ENCODE assay signal across 8 cellular contexts in the genomic region with DNA sequence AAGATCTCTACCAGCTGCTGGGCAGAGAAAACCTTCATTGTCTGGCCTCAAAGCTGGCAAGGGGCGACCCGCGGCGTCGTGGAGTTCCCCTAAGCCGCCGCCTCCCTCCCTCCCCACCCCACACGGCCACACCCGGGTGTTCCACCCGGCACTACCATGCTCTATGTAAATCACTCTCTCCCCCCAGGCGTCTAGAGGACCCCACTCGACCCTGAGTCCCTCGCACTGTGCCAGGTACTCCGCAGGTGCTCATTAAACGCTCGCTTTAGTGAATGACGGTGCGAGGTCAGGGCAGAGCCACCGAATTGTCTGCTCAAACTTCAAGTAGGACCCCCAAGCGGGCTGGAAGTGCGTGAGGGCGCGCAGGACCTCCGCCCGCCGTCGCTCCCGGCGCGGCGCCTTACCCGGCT. TPM values are rescaled to one million over a fixed set of nuclear protein-coding genes. Genes with fewer than 3 reads are reported as not detected.
DNase-seq lines count a peak whose midpoint lies in the region; ATAC-seq and TF ChIP-seq lines count a peak whose summit lies in the region.

No MANE protein-coding gene starts in this region.

- H3K27ac ChIP-seq in body of pancreas (peak overlapping the region; percentile 68 to 95 (median 88)), liver (ENCODE audit: low read depth in 1 of 2, low read length in 2 of 2) (peak overlapping the region; percentile 76 to 77)

- 0 to 2% methylated on average over 9 to 32 of the region's 32 CpGs for WGBS in body of pancreas, 2 donors
- 5% methylated on average over 32 of the region's 32 CpGs for WGBS in liver

- H3K36me3 ChIP-seq in body of pancreas (replicated peaks in 1 of 2; ENCODE audit: insufficient read depth in 1 of 2, low read depth in 2 of 2) (no peaks in the 10 kb centered on the region), liver (ENCODE audit: control insufficient read depth in 4 of 4, insufficient read depth in 3 of 4, low read depth in 1 of 4, low read length in 3 of 4) (no peaks in the 10 kb centered on the region)

- TF ChIP-seq RAD21 in liver (IDR thresholded peaks at IDR 0.05): no peak

- TF ChIP-seq CTCF in body of pancreas (IDR thresholded peaks at IDR 0.05) (no peak), liver (IDR thresholded peaks at IDR 0.05; ENCODE audit: low read depth, low read length, missing input control) (no peak)

- H3K27me3 ChIP-seq in body of pancreas: no peaks in the 10 kb centered on the region
- H3K27me3 ChIP-seq in liver (ENCODE audit: control insufficient read depth in 4 of 4, insufficient read depth in 4 of 4, low read length in 3 of 4): no peaks in the 10 kb centered on the region

- H3K9me3 ChIP-seq in body of pancreas: no peaks in the 10 kb centered on the region
- H3K9me3 ChIP-seq in liver (ENCODE audit: control insufficient read depth in 4 of 4, low read length in 3 of 4): peaks cover 0 to 5% (median under 1%) of the 10 kb centered on the region in 4 donors

- peak overlapping the region; percentile 33 to 75 for H3K9ac ChIP-seq in liver (ENCODE audit: low read depth in 1 of 2, low read length in 2 of 2)

- intact Hi-C loops in body of pancreas (cut with DNase I): no loop called here

- DNase-seq in NCI-H2081 (lab: John Stamatoyannopoulos, UW): peak; percentile 39 to 62
- no peak for DNase-seq in NCI-H2081 treated with DMSO at 0.1 percent for 48 hours (lab: John Stamatoyannopoulos, UW)
- peak; percentile 45 for DNase-seq in T follicular helper cell (ENCODE audit: low read depth)
- DNase-seq in body of pancreas: peak; percentile 31 to 47 (median 40)
- peak; percentile 11 to 35 for DNase-seq in stimulated activated CD8-positive, alpha-beta memory T cell treated with anti-CD3 and anti-CD28 coated beads, Interleukin-4, amount 100 ng/mL, for 1 hour (ENCODE audit: low read depth in 2 of 2, low spot score in 1 of 2)
- no peak for DNase-seq in NCI-H510A treated with DMSO at 0.1 percent for 48 hours (lab: John Stamatoyannopoulos, UW)

- no peak for TF ChIP-seq POLR2A in body of pancreas (IDR thresholded peaks at IDR 0.05)

- H3K4me3 ChIP-seq in body of pancreas (peak overlapping the region; percentile 15 to 34), liver (ENCODE audit: low read depth in 1 of 3, low read length in 3 of 3) (peak overlapping the region; percentile 71 to 90 (median 73))

- peak; percentile 3 for ATAC-seq in HG03095 (IDR thresholded peaks at IDR 0.05; ENCODE audit: unreplicated experiment)
- peak; percentile 28 for ATAC-seq in body of pancreas

- peaks cover 41% of the 10 kb centered on the region for H3K4me1 ChIP-seq in body of pancreas
- peaks cover 6 to 28% (median 17%) of the 10 kb centered on the region in 4 donors for H3K4me1 ChIP-seq in liver (ENCODE audit: control insufficient read depth in 4 of 4, insufficient read depth in 4 of 4, low read length in 3 of 4)

TF ChIP-seq in liver, 16 proteins besides CTCF, POLR2A, EP300 and RAD21:
- TF ChIP-seq RXRA (IDR thresholded peaks at IDR 0.05) (no peak), HNF4G (IDR thresholded peaks at IDR 0.05) (no peak), JUND (IDR thresholded peaks at IDR 0.05) (no peak)

RNA-seq across cellular contexts. Expression of a gene that starts 0.6 kb away (rescaled TPM):
- total RNA-seq in body of pancreas (10 to 100 TPM; 37.1 to 66.9 TPM), liver (10 to 100 TPM; 25.9 to 32.7 TPM)
- 10 to 100 TPM; 13.3 to 13.8 TPM for polyA plus RNA-seq in liver

Comparison
In these comparisons a context has a peak if more than half of its experiments do, and no peak if none do; other contexts are left out.
1. DNase-seq: peak in NCI-H2081 (2 of 2), T follicular helper cell (single experiment), body of pancreas (4 of 4) and stimulated activated CD8-positive, alpha-beta memory T cell treated with anti-CD3 and anti-CD28 coated beads, Interleukin-4, amount 100 ng/mL, for 1 hour (2 of 2); none in NCI-H2081 treated with DMSO at 0.1 percent for 48 hours (single experiment) and NCI-H510A treated with DMSO at 0.1 percent for 48 hours (single experiment).